Comparison of ENCODE assay signal across 8 cellular contexts in genomic region chr3:128617270-128617556, GRCh38. TPM values are rescaled to one million over a fixed set of nuclear protein-coding genes. Genes with fewer than 3 reads are reported as not detected.
DNase-seq lines count a peak whose midpoint lies in the region; TF ChIP-seq lines count a peak whose summit lies in the region.

No MANE protein-coding gene starts in this region.

- H3K9me3 Mint-ChIP-seq in IgD-negative memory B cell: no peaks in the 10 kb centered on the region
- no peaks in the 10 kb centered on the region for H3K9me3 Mint-ChIP-seq in nephron progenitor cell

- DNase-seq in coronary artery (ENCODE audit: low spot score) (no peak), nephron progenitor cell (no peak), DMS53 (lab: John Stamatoyannopoulos, UW) (no peak), GM10248 (ENCODE audit: extremely low spot score) (no peak), foreskin melanocyte (no peak), NCI-H2196 treated with DMSO at 0.1 percent for 48 hours (lab: John Stamatoyannopoulos, UW; ENCODE audit: unreplicated experiment) (no peak)

- peak overlapping the region; percentile 96 for H3K4me3 ChIP-seq in BLaER1
- H3K4me3 ChIP-seq in coronary artery: peak overlapping the region; percentile 97

- H3K4me1 Mint-ChIP-seq in IgD-negative memory B cell (peaks cover 13 to 21% (median 16%) of the 10 kb centered on the region in 3 donors), nephron progenitor cell (peaks cover 43% of the 10 kb centered on the region)

- H3K27ac Mint-ChIP-seq in IgD-negative memory B cell (peak overlapping the region; percentile 93 to 98 (median 95)), nephron progenitor cell (no peak overlapping the region)

- peak overlapping the region; percentile 84 for H3K27ac ChIP-seq in BLaER1
- peak overlapping the region; percentile 79 to 93 for H3K27ac ChIP-seq in coronary artery

- no peaks in the 10 kb centered on the region for H3K9me3 ChIP-seq in BLaER1

- peak overlapping the region; percentile 77 for H3K9ac ChIP-seq in BLaER1

- H3K27me3 Mint-ChIP-seq in IgD-negative memory B cell (no peaks in the 10 kb centered on the region), nephron progenitor cell (ENCODE audit: low read depth, poor library complexity) (peaks cover 4% of the 10 kb centered on the region)

- H3K4me2 ChIP-seq in BLaER1: peak overlapping the region; percentile 93

- CTCF ChIA-PET in GM10248 (lab: Yijun Ruan, JAX): interaction anchor here (0.6 to 2.8 kb wide), 40 partner anchors 9 to 655 kb away, joined by 3 to 40 read pairs (median 4); partner anchors contain the start of gene GATA2

- peaks cover 24% of the 10 kb centered on the region for H3K4me1 ChIP-seq in BLaER1

- peaks cover 25% of the 10 kb centered on the region; the same call in 1 of the 2 replicates for H4K20me1 ChIP-seq in BLaER1

- POLR2A ChIA-PET in GM10248 (lab: Yijun Ruan, JAX): interaction anchor here (1.3 kb wide), 1 partner anchor 33 kb away, joined by 7 read pairs; the partner anchor contains the start of gene RPN1

- no peak for TF ChIP-seq CTCF in coronary artery (IDR thresholded peaks at IDR 0.05)
- no peak for TF ChIP-seq CTCF in nephron progenitor cell (IDR thresholded peaks at IDR 0.05)
- no peak for TF ChIP-seq CTCF in GM10248 (IDR thresholded peaks at IDR 0.05; ENCODE audit: control extremely low read depth, extremely low read depth, low read depth, missing control alignments)

- H3K27me3 ChIP-seq in BLaER1: no peaks in the 10 kb centered on the region

- H3K4me3 Mint-ChIP-seq in IgD-negative memory B cell: peak overlapping the region; percentile 96 to 100 (median 98)
- H3K4me3 Mint-ChIP-seq in nephron progenitor cell: peak overlapping the region; percentile 98

- H3K36me3 Mint-ChIP-seq in IgD-negative memory B cell (no peaks in the 10 kb centered on the region), nephron progenitor cell (ENCODE audit: low read depth) (peaks cover 31% of the 10 kb centered on the region)

- H3K36me3 ChIP-seq in BLaER1: peaks cover 35% of the 10 kb centered on the region

RNA-seq across cellular contexts. Expression of gene RPN1, which starts 33.4 kb away (rescaled TPM):
- 172 TPM for polyA plus RNA-seq in IgD-negative memory B cell
